In genomic region chr1:229272164-229273158, GRCh38 we compare ENCODE assay signal across 2 cellular contexts.
TF ChIP-seq lines count a peak whose summit lies in the region.

No MANE protein-coding gene starts in this region.

TF ChIP-seq in HEK293, 187 proteins besides CTCF, POLR2A, EP300 and RAD21 (continued from another document):
- TF ChIP-seq, protein P1, sequence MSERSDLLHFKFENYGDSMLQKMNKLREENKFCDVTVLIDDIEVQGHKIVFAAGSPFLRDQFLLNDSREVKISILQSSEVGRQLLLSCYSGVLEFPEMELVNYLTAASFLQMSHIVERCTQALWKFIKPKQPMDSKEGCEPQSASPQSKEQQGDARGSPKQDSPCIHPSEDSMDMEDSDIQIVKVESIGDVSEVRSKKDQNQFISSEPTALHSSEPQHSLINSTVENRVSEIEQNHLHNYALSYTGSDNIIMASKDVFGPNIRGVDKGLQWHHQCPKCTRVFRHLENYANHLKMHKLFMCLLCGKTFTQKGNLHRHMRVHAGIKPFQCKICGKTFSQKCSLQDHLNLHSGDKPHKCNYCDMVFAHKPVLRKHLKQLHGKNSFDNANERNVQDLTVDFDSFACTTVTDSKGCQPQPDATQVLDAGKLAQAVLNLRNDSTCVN (tag by site-specific recombination; optimal IDR thresholded peaks at IDR 0.05) = no peak
- TF ChIP-seq, protein P2, sequence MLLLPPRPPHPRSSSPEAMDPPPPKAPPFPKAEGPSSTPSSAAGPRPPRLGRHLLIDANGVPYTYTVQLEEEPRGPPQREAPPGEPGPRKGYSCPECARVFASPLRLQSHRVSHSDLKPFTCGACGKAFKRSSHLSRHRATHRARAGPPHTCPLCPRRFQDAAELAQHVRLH (tag by site-specific recombination; IDR thresholded peaks at IDR 0.05) = no peak
- TF ChIP-seq ZNF677 (tag by site-specific recombination; IDR thresholded peaks at IDR 0.05) (no peak), ZBTB17 (tag by site-specific recombination; IDR thresholded peaks at IDR 0.05) (no peak), HOXD13 (CRISPR knock-in tag; IDR thresholded peaks at IDR 0.05; ENCODE audit: borderline replicate concordance) (no peak), BCL11A (tag by site-specific recombination; IDR thresholded peaks at IDR 0.05; ENCODE audit: low read depth) (0 out of 2 replicates have a peak, but pooled peaks have one; percentile 8), TRIM28 (IDR thresholded peaks at IDR 0.05; ENCODE audit: borderline replicate concordance, low read length) (0 out of 2 replicates have a peak, but pooled peaks have one; percentile 28), ZNF600 (tag by site-specific recombination; IDR thresholded peaks at IDR 0.05) (peak; percentile 91)
TF ChIP-seq in HEK293: peak in this region for 4.

TF ChIP-seq in liver, 16 proteins besides CTCF, POLR2A, EP300 and RAD21 (continued from another document):
- TF ChIP-seq, protein P3, sequence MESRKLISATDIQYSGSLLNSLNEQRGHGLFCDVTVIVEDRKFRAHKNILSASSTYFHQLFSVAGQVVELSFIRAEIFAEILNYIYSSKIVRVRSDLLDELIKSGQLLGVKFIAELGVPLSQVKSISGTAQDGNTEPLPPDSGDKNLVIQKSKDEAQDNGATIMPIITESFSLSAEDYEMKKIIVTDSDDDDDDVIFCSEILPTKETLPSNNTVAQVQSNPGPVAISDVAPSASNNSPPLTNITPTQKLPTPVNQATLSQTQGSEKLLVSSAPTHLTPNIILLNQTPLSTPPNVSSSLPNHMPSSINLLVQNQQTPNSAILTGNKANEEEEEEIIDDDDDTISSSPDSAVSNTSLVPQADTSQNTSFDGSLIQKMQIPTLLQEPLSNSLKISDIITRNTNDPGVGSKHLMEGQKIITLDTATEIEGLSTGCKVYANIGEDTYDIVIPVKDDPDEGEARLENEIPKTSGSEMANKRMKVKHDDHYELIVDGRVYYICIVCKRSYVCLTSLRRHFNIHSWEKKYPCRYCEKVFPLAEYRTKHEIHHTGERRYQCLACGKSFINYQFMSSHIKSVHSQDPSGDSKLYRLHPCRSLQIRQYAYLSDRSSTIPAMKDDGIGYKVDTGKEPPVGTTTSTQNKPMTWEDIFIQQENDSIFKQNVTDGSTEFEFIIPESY (IDR thresholded peaks at IDR 0.05) = no peak
- TF ChIP-seq, protein P4, sequence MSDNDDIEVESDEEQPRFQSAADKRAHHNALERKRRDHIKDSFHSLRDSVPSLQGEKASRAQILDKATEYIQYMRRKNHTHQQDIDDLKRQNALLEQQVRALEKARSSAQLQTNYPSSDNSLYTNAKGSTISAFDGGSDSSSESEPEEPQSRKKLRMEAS (IDR thresholded peaks at IDR 0.05) = no peak
- TF ChIP-seq RXRA (IDR thresholded peaks at IDR 0.05) (no peak), HNF4G (IDR thresholded peaks at IDR 0.05) (no peak), YY1 (IDR thresholded peaks at IDR 0.05) (no peak), SP1 (IDR thresholded peaks at IDR 0.05) (no peak), NR2F2 (IDR thresholded peaks at IDR 0.05) (no peak), GABPA (IDR thresholded peaks at IDR 0.05 in 1 of 2, conservative IDR thresholded peaks at IDR 0.05 in 1 of 2) (no peak), JUND (IDR thresholded peaks at IDR 0.05) (no peak), TAF1 (conservative IDR thresholded peaks at IDR 0.05) (no peak), HNF4A (conservative IDR thresholded peaks at IDR 0.05) (no peak), FOXA2 (IDR thresholded peaks at IDR 0.05) (no peak), FOXA1 (IDR thresholded peaks at IDR 0.05) (no peak)
